7 cellular contexts compared by ENCODE assay signal in genomic region chr16:86110134-86110533, GRCh38.
"Had no signal": no experiment of that assay in that cellular context is flagged by ENCODE, and none has a peak within 500 bp of the region (broad histone marks: within the 10 kb centered on the region; RNA-seq: fewer than 3 reads in every experiment).

No MANE protein-coding gene starts in this region.

- H3K9me3 Mint-ChIP-seq: GM23338, H9 had no signal

- H3K27ac ChIP-seq: HL-60 had no signal

- DNase-seq: H9, HCEC 1CT, HFFc6, KBM-7 had no signal

- H3K4me1 Mint-ChIP-seq: IgD-negative memory B cell had no signal

- H3K4me3 ChIP-seq: GM23338 had no signal

- H3K27ac Mint-ChIP-seq: GM23338, HFFc6, IgD-negative memory B cell had no signal

- H3K4me3 Mint-ChIP-seq: GM23338, H9, HFFc6 had no signal
